In genomic region chr1:145859491-145860159, GRCh38 we compare ENCODE assay signal across 1 cellular context.
TF ChIP-seq lines count a peak whose summit lies in the region.

No MANE protein-coding gene starts in this region.

TF ChIP-seq in neural cell, 6 proteins besides CTCF, POLR2A, EP300 and RAD21 (continued from another document):
- TF ChIP-seq MXI1 (conservative IDR thresholded peaks at IDR 0.05; ENCODE audit: poor library complexity, severe bottlenecking), result no peak
- no peak for TF ChIP-seq EZH2 (IDR thresholded peaks at IDR 0.05; ENCODE audit: borderline replicate concordance, insufficient read depth, low read length, poor library complexity, severe bottlenecking)
